Comparison of ENCODE assay signal across 1 cellular context in the genomic region with DNA sequence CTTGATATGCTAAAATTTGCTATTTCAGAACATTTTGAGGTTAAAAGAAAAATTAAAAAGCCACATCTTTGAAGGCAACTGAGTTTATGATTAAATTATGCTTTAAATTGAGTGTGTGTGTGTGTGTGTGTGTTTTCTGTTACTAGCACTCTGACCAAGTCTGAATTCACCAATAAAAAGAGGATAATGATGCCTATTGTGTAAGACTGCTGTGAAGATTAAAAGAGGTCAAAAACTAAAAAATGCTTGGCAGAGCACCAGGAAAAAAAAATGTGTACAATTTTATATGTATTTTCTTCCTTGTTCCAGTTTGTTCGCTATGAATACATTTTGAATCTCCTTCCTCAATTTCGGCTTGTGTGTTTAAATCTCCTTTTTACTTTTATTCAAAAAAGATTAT.
TF ChIP-seq lines count a peak whose summit lies in the region.

No MANE protein-coding gene starts in this region.

TF ChIP-seq in SK-N-SH, 30 proteins besides CTCF, POLR2A, EP300 and RAD21 (continued from another document):
- TF ChIP-seq, protein P1, sequence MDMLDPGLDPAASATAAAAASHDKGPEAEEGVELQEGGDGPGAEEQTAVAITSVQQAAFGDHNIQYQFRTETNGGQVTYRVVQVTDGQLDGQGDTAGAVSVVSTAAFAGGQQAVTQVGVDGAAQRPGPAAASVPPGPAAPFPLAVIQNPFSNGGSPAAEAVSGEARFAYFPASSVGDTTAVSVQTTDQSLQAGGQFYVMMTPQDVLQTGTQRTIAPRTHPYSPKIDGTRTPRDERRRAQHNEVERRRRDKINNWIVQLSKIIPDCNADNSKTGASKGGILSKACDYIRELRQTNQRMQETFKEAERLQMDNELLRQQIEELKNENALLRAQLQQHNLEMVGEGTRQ (IDR thresholded peaks at IDR 0.05; ENCODE audit: borderline replicate concordance, low read depth, low read length), result no peak
- no peak for TF ChIP-seq RCOR1 (IDR thresholded peaks at IDR 0.05; ENCODE audit: low read length)
